In the genomic region with DNA sequence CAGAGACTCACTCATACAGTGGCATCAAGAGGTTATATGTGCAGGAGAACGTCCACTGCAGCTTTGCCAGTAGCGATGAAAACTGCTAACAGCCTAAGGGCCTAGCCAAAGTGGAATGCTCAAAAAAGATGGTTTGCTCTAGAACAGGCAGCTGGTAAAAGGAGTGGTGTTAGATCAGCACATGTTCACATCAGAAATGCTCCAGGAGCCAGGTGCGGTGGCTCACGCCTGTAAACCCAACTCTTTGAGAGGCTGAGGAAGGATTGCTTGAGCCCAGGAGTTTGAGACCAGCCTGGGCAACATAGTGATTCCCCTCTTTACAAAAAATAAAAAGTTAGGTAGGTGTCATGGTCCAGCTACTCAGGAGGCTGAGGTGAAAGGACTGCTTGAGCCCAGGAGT, we compare ENCODE assay signal across 16 cellular contexts. TPM values are rescaled to one million over a fixed set of nuclear protein-coding genes. Genes with fewer than 3 reads are reported as not detected.
DNase-seq lines count a peak whose midpoint lies in the region; ATAC-seq, FAIRE-seq and TF ChIP-seq lines count a peak whose summit lies in the region.
"Had no signal": no experiment of that assay in that cellular context is flagged by ENCODE, and none has a peak within 500 bp of the region (broad histone marks: within the 10 kb centered on the region; RNA-seq: fewer than 3 reads in every experiment).

No MANE protein-coding gene starts in this region.

- H3K9me3 Mint-ChIP-seq in WTC11, result no peaks in the 10 kb centered on the region
- H3K9me3 Mint-ChIP-seq in naive thymus-derived CD8-positive, alpha-beta T cell, result no peaks in the 10 kb centered on the region
- H3K9me3 Mint-ChIP-seq in activated CD4-positive, alpha-beta T cell treated with anti-CD3 and anti-CD28 coated beads, Interleukin-2, amount 10 ng/mL, durations not matched to agents 24 days and 14 days, result no peaks in the 10 kb centered on the region
- H3K9me3 Mint-ChIP-seq: CD4-positive, CD25-positive, alpha-beta regulatory T cell had no signal

- CTCF ChIA-PET in HepG2 (lab: Yijun Ruan, JAX; ENCODE audit: low intra/inter-chr PET ratio, low total read pairs), result no interaction called here
- CTCF ChIA-PET in WTC11 (lab: Charles Lee), result interaction anchor here (1.0 kb wide), 1 partner anchor 143 kb away, joined by 3 read pairs; no protein-coding TSS in a partner anchor
- CTCF ChIA-PET in HEK293T (lab: Yijun Ruan, JAX), result interaction anchor here (0.6 kb wide), 1 partner anchor 158 kb away, joined by 6 read pairs; no protein-coding TSS in a partner anchor

- in situ Hi-C loops in HepG2 (cut with HindIII; ENCODE audit: extremely low pct_ligation_motif_present, low pct_unique_long_range_greater_than_20kb), result no loop called here

- 98% methylated on average over 4 of the region's 4 CpGs for WGBS in HepG2 (ENCODE audit: low lambda C conversion rate)
- WGBS in right lobe of liver (ENCODE audit: insufficient coverage, low coverage, low lambda C conversion rate, missing lambda C conversion rate), result 74% methylated on average over 4 of the region's 4 CpGs

- H3K4me2 ChIP-seq in HepG2 (ENCODE audit: low read depth, low read length), result no peak overlapping the region
- H3K4me2 ChIP-seq: BLaER1 treated with 17β-estradiol and CSF1 and Interleukin-3, amounts not matched to agents 10 nM and 100 nM had no signal

- H3K4me1 ChIP-seq in HepG2 (ENCODE audit: insufficient read depth, low read length) (peaks cover 15% of the 10 kb centered on the region), right lobe of liver (peaks cover 0 to 20% (median 9%) of the 10 kb centered on the region in 4 donors)

- H3K27ac Mint-ChIP-seq in WTC11, result peak overlapping the region; percentile 64; the same call in 1 of the 2 replicates
- peak overlapping the region in 6 of 10 donors; percentile 5 to 66 (median 24) for H3K27ac Mint-ChIP-seq in naive thymus-derived CD8-positive, alpha-beta T cell
- H3K27ac Mint-ChIP-seq in activated CD4-positive, alpha-beta T cell treated with anti-CD3 and anti-CD28 coated beads, Interleukin-2, amount 10 ng/mL, durations not matched to agents 24 days and 14 days, result no peak overlapping the region

- H3K4me1 Mint-ChIP-seq in WTC11, result no peaks in the 10 kb centered on the region
- H3K4me1 Mint-ChIP-seq in naive thymus-derived CD8-positive, alpha-beta T cell, result no peaks in the 10 kb centered on the region
- peaks cover 4% of the 10 kb centered on the region for H3K4me1 Mint-ChIP-seq in activated CD4-positive, alpha-beta T cell treated with anti-CD3 and anti-CD28 coated beads, Interleukin-2, amount 10 ng/mL, durations not matched to agents 24 days and 14 days

- no peak for FAIRE-seq in HepG2 (lab: Jason Lieb, UNC)
- FAIRE-seq: GM12878, GM18507 had no signal

- TF ChIP-seq POLR2A in HepG2 (IDR thresholded peaks at IDR 0.05; ENCODE audit: insufficient read depth in 1 of 2, low read depth in 2 of 2, low read length in 2 of 2) (no peak), right lobe of liver (IDR thresholded peaks at IDR 0.05) (no peak)

- no peak overlapping the region for H3K9ac ChIP-seq in HepG2 (ENCODE audit: insufficient read depth, low read depth, low read length)
- H3K9ac ChIP-seq: BLaER1 treated with 17β-estradiol and CSF1 and Interleukin-3, amounts not matched to agents 10 nM and 100 nM; GM23248 had no signal

- H3K27me3 ChIP-seq in HepG2 (ENCODE audit: control insufficient read depth in 1 of 2, insufficient read depth in 2 of 2, low read length in 2 of 2) (no peaks in the 10 kb centered on the region), right lobe of liver (no peaks in the 10 kb centered on the region)
- H3K27me3 ChIP-seq: BLaER1 treated with 17β-estradiol and CSF1 and Interleukin-3, amounts not matched to agents 10 nM and 100 nM had no signal

- H3K9me3 ChIP-seq in HepG2 (ENCODE audit: low read length), result no peaks in the 10 kb centered on the region
- no peaks in the 10 kb centered on the region for H3K9me3 ChIP-seq in right lobe of liver
- H3K9me3 ChIP-seq: BLaER1 treated with 17β-estradiol and CSF1 and Interleukin-3, amounts not matched to agents 10 nM and 100 nM had no signal

- intact Hi-C loops in HepG2 (cut with micrococcal nuclease; ENCODE audit: unreplicated experiment) (no loop called here), right lobe of liver (cut with DNase I) (no loop called here)
- intact Hi-C loops in activated CD4-positive, alpha-beta T cell treated with anti-CD3 and anti-CD28 coated beads, Interleukin-2, amount 10 ng/mL, durations not matched to agents 24 days and 14 days (cut with micrococcal nuclease), result no loop called here

- TF ChIP-seq EP300 in HepG2 (IDR thresholded peaks at IDR 0.05; ENCODE audit: low read depth in 2 of 2, low read length in 2 of 2) (no peak), HepG2 (CRISPR knock-in tag; IDR thresholded peaks at IDR 0.05; ENCODE audit: borderline replicate concordance) (no peak)

- no peak overlapping the region for H2AFZ ChIP-seq in HepG2 (ENCODE audit: low read length)
- H2AFZ ChIP-seq: GM23248 had no signal

- ATAC-seq in HepG2 (no peak), right lobe of liver (no peak), WTC11 (no peak)
- no peak for ATAC-seq in naive thymus-derived CD8-positive, alpha-beta T cell
- ATAC-seq: GM12878 had no signal

- POLR2A ChIA-PET in HepG2 (lab: Yijun Ruan, JAX) (no interaction called here), WTC11 (lab: Charles Lee) (interaction anchor here (0.7 kb wide), 1 partner anchor 19 kb away, joined by 3 read pairs; no protein-coding TSS in a partner anchor), HEK293T (lab: Yijun Ruan, JAX) (interaction anchor here (0.7 to 1.3 kb wide), 2 partner anchors 8 to 10 kb away, joined by 3 to 4 read pairs; a partner anchor contains a TSS)
- POLR2A ChIA-PET in naive thymus-derived CD8-positive, alpha-beta T cell (lab: Charles Lee), result no interaction called here

- no peak for TF ChIP-seq RAD21 in HepG2 (CRISPR knock-in tag; IDR thresholded peaks at IDR 0.05)

- peaks cover 32% of the 10 kb centered on the region for H3K36me3 Mint-ChIP-seq in WTC11
- peaks cover 0 to 46% (median 15%) of the 10 kb centered on the region in 3 donors for H3K36me3 Mint-ChIP-seq in naive thymus-derived CD8-positive, alpha-beta T cell
- peaks cover 22% of the 10 kb centered on the region for H3K36me3 Mint-ChIP-seq in activated CD4-positive, alpha-beta T cell treated with anti-CD3 and anti-CD28 coated beads, Interleukin-2, amount 10 ng/mL, durations not matched to agents 24 days and 14 days (ENCODE audit: low read depth)

- H3K36me3 ChIP-seq in HepG2 (replicated peaks in 1 of 2; ENCODE audit: control insufficient read depth in 1 of 2, insufficient read depth in 2 of 2, low read length in 2 of 2) (peaks cover 1 to 2% of the 10 kb centered on the region in 2 experiments; a peak in 1 of 5 replicates), right lobe of liver (no peaks in the 10 kb centered on the region)

- H3K4me3 ChIP-seq in HepG2 (replicated peaks in 1 of 3; ENCODE audit: insufficient read depth in 1 of 3, low read depth in 2 of 3, low read length in 3 of 3), result no peak overlapping the region
- H3K4me3 ChIP-seq in right lobe of liver, result no peak overlapping the region
- H3K4me3 ChIP-seq: BLaER1 treated with 17β-estradiol and CSF1 and Interleukin-3, amounts not matched to agents 10 nM and 100 nM; GM12878; GM23248 had no signal

- H3K4me3 Mint-ChIP-seq in WTC11, result no peak overlapping the region
- no peak overlapping the region for H3K4me3 Mint-ChIP-seq in naive thymus-derived CD8-positive, alpha-beta T cell
- H3K4me3 Mint-ChIP-seq in activated CD4-positive, alpha-beta T cell treated with anti-CD3 and anti-CD28 coated beads, Interleukin-2, amount 10 ng/mL, durations not matched to agents 24 days and 14 days, result no peak overlapping the region
- H3K4me3 Mint-ChIP-seq: CD4-positive, CD25-positive, alpha-beta regulatory T cell had no signal

- no peaks in the 10 kb centered on the region for H4K20me1 ChIP-seq in HepG2 (ENCODE audit: insufficient read depth, low read length)
- H4K20me1 ChIP-seq: BLaER1 treated with 17β-estradiol and CSF1 and Interleukin-3, amounts not matched to agents 10 nM and 100 nM had no signal

- BruUV-seq in HepG2 (replicated peaks; lab: Mats Ljungman, UMichigan), result no TSS peak

- no peaks in the 10 kb centered on the region for H3K27me3 Mint-ChIP-seq in WTC11 (ENCODE audit: low read depth)
- no peaks in the 10 kb centered on the region for H3K27me3 Mint-ChIP-seq in naive thymus-derived CD8-positive, alpha-beta T cell
- no peaks in the 10 kb centered on the region for H3K27me3 Mint-ChIP-seq in activated CD4-positive, alpha-beta T cell treated with anti-CD3 and anti-CD28 coated beads, Interleukin-2, amount 10 ng/mL, durations not matched to agents 24 days and 14 days
- H3K27me3 Mint-ChIP-seq: CD4-positive, CD25-positive, alpha-beta regulatory T cell had no signal

- H3K27ac ChIP-seq in HepG2 (ENCODE audit: extremely low read length, insufficient read depth, low read length), result no peak overlapping the region
- no peak overlapping the region for H3K27ac ChIP-seq in right lobe of liver
- H3K27ac ChIP-seq: BLaER1 treated with 17β-estradiol and CSF1 and Interleukin-3, amounts not matched to agents 10 nM and 100 nM; GM23248 had no signal

- H3K79me2 ChIP-seq in HepG2 (ENCODE audit: insufficient read depth, low read length), result no peaks in the 10 kb centered on the region

- TF ChIP-seq CTCF in HepG2 (CRISPR knock-in tag; IDR thresholded peaks at IDR 0.05) (no peak), right lobe of liver (IDR thresholded peaks at IDR 0.05) (no peak), WTC11 (IDR thresholded peaks at IDR 0.05) (no peak)

- DNase-seq in HepG2 (ENCODE audit: low spot score), result no peak
- no peak for DNase-seq in right lobe of liver
- DNase-seq in WTC11 (ENCODE audit: low spot score), result no peak
- no peak for DNase-seq in naive thymus-derived CD8-positive, alpha-beta T cell
- no peak for DNase-seq in activated CD4-positive, alpha-beta T cell treated with anti-CD3 and anti-CD28 coated beads, Interleukin-2, amount 10 ng/mL, durations not matched to agents 24 days and 14 days
- DNase-seq in HEK293T (ENCODE audit: extremely low spot score), result no peak
- no peak for DNase-seq in UCSD-AML1 (lab: John Stamatoyannopoulos, UW; ENCODE audit: unreplicated experiment)
- DNase-seq: ACHN; Calu3; CD4-positive, CD25-positive, alpha-beta regulatory T cell; DMS 273 treated with DMSO at 0.1 percent for 48 hours; GM23248; H7 had no signal

RNA-seq across cellular contexts. Expression of a gene that starts 10.3 kb away (rescaled TPM):
- total RNA-seq in HepG2 (2016; rRNA removed; fragmentation: Illumina TruSeq; extraction: Trizol), result 20.8 and 22.8 TPM in 2 replicates
- total RNA-seq in HepG2 (2016; cell fraction: cytosol; rRNA removed; fragmentation: Illumina TruSeq; extraction: Trizol; ENCODE audit: low read depth), result 2.5 and 2.8 TPM in 2 replicates
- total RNA-seq in HepG2 (2016; cell fraction: insoluble cytoplasmic fraction; rRNA removed; fragmentation: Illumina TruSeq; extraction: Trizol), result 20.2 and 22.6 TPM in 2 replicates
- total RNA-seq in HepG2 (2016; cell fraction: membrane; rRNA removed; fragmentation: Illumina TruSeq; extraction: Trizol), result 4.9 and 5.7 TPM in 2 replicates
- 17.0 and 24.6 TPM in 2 replicates for total RNA-seq in HepG2 (2016; cell fraction: nucleus; rRNA removed; fragmentation: Illumina TruSeq; extraction: Trizol)
- 15.4 and 18.4 TPM in 2 replicates for polyA plus RNA-seq in HepG2 (2011; rRNA removed)
- polyA plus RNA-seq in HepG2 (2011; cell fraction: cytosol; rRNA removed), result 11.9 and 14.9 TPM in 2 replicates
- 19.7 and 24.6 TPM in 2 replicates for polyA plus RNA-seq in HepG2 (2011; cell fraction: nucleus; rRNA removed)
- polyA plus RNA-seq in HepG2 (2012), result 11.8 and 16.2 TPM in 2 replicates
- 0.94 and 1.1 TPM in 2 replicates for polyA plus RNA-seq in HepG2 (2016; cell fraction: cytosol; fragmentation: Illumina TruSeq; extraction: Trizol; ENCODE audit: low read depth)
- 16.1 and 16.3 TPM in 2 replicates for polyA plus RNA-seq in HepG2 (2016; cell fraction: insoluble cytoplasmic fraction; fragmentation: Illumina TruSeq; extraction: Trizol; ENCODE audit: low read depth)
- polyA plus RNA-seq in HepG2 (2016; cell fraction: membrane; fragmentation: Illumina TruSeq; extraction: Trizol; ENCODE audit: low read depth), result 1.7 and 2.2 TPM in 2 replicates
- 22.2 and 27.8 TPM in 2 replicates for polyA plus RNA-seq in HepG2 (2016; cell fraction: nucleus; fragmentation: Illumina TruSeq; extraction: Trizol; ENCODE audit: insufficient read depth, low read depth)
- polyA minus RNA-seq in HepG2 (2011; rRNA and poly(A)+ RNA removed; ENCODE audit: low replicate concordance), result 32.9 and 35.2 TPM in 2 replicates
- 11.9 and 15.1 TPM in 2 replicates for polyA minus RNA-seq in HepG2 (2011; cell fraction: cytosol; rRNA and poly(A)+ RNA removed)
- polyA minus RNA-seq in HepG2 (2011; cell fraction: nucleus; rRNA and poly(A)+ RNA removed), result 30.3 and 31.2 TPM in 2 replicates
- total RNA-seq in right lobe of liver, result 10 to 100 TPM; 17.0 to 24.1 (median 21.6) TPM
- total RNA-seq in WTC11 (2021), result 24.6 to 26.9 TPM (median 25.7 TPM) in 3 replicates
- total RNA-seq in naive thymus-derived CD8-positive, alpha-beta T cell, result 10 to 100 TPM; 56.2 to 67.8 TPM
- 10 to 100 TPM; 15.3 to 33.9 (median 22.3) TPM for polyA plus RNA-seq in naive thymus-derived CD8-positive, alpha-beta T cell
- 51.2 and 56.3 TPM in 2 replicates for total RNA-seq in activated CD4-positive, alpha-beta T cell treated with anti-CD3 and anti-CD28 coated beads, Interleukin-2, amount 10 ng/mL, durations not matched to agents 24 days and 14 days

RNA-seq across cellular contexts. Expression of a gene that starts 38.9 kb away (rescaled TPM):
- total RNA-seq in HepG2 (2016; rRNA removed; fragmentation: Illumina TruSeq; extraction: Trizol) (36.6 and 56.5 TPM in 2 replicates), right lobe of liver (10 to 100 TPM; 11.4 to 15.2 (median 11.8) TPM), WTC11 (2021) (20.0 to 25.1 TPM (median 22.9 TPM) in 3 replicates)
- total RNA-seq in HepG2 (2016; cell fraction: cytosol; rRNA removed; fragmentation: Illumina TruSeq; extraction: Trizol; ENCODE audit: low read depth), result 17.9 and 19.5 TPM in 2 replicates
- 32.5 and 46.6 TPM in 2 replicates for total RNA-seq in HepG2 (2016; cell fraction: insoluble cytoplasmic fraction; rRNA removed; fragmentation: Illumina TruSeq; extraction: Trizol)
- 41.5 and 47.4 TPM in 2 replicates for total RNA-seq in HepG2 (2016; cell fraction: membrane; rRNA removed; fragmentation: Illumina TruSeq; extraction: Trizol)
- 15.6 and 20.0 TPM in 2 replicates for total RNA-seq in HepG2 (2016; cell fraction: nucleus; rRNA removed; fragmentation: Illumina TruSeq; extraction: Trizol)
- 21.8 and 22.8 TPM in 2 replicates for polyA plus RNA-seq in HepG2 (2011; rRNA removed)
- polyA plus RNA-seq in HepG2 (2011; cell fraction: cytosol; rRNA removed), result 14.2 and 19.3 TPM in 2 replicates
- polyA plus RNA-seq in HepG2 (2011; cell fraction: nucleus; rRNA removed), result 6.5 and 12.7 TPM in 2 replicates
- polyA plus RNA-seq in HepG2 (2012), result 16.5 and 18.1 TPM in 2 replicates
- 38.8 and 45.5 TPM in 2 replicates for polyA plus RNA-seq in HepG2 (2016; cell fraction: cytosol; fragmentation: Illumina TruSeq; extraction: Trizol; ENCODE audit: low read depth)
- 54.6 and 54.9 TPM in 2 replicates for polyA plus RNA-seq in HepG2 (2016; cell fraction: insoluble cytoplasmic fraction; fragmentation: Illumina TruSeq; extraction: Trizol; ENCODE audit: low read depth)
- 41.2 and 47.5 TPM in 2 replicates for polyA plus RNA-seq in HepG2 (2016; cell fraction: membrane; fragmentation: Illumina TruSeq; extraction: Trizol; ENCODE audit: low read depth)
- polyA plus RNA-seq in HepG2 (2016; cell fraction: nucleus; fragmentation: Illumina TruSeq; extraction: Trizol; ENCODE audit: insufficient read depth, low read depth), result 23.9 and 26.3 TPM in 2 replicates
- 13.6 and 15.2 TPM in 2 replicates for polyA minus RNA-seq in HepG2 (2011; rRNA and poly(A)+ RNA removed; ENCODE audit: low replicate concordance)
- 8.6 and 10.8 TPM in 2 replicates for polyA minus RNA-seq in HepG2 (2011; cell fraction: cytosol; rRNA and poly(A)+ RNA removed)
- polyA minus RNA-seq in HepG2 (2011; cell fraction: nucleus; rRNA and poly(A)+ RNA removed), result 14.0 and 18.3 TPM in 2 replicates
- 10 to 100 TPM; 21.4 to 24.6 TPM for total RNA-seq in naive thymus-derived CD8-positive, alpha-beta T cell
- 10 to 100 TPM; 17.1 to 27.0 (median 17.9) TPM for polyA plus RNA-seq in naive thymus-derived CD8-positive, alpha-beta T cell
- 28.1 and 32.4 TPM in 2 replicates for total RNA-seq in activated CD4-positive, alpha-beta T cell treated with anti-CD3 and anti-CD28 coated beads, Interleukin-2, amount 10 ng/mL, durations not matched to agents 24 days and 14 days

RNA-seq across cellular contexts. Expression of a gene that starts 39.0 kb away (rescaled TPM):
- 29.7 and 34.0 TPM in 2 replicates for total RNA-seq in HepG2 (2016; rRNA removed; fragmentation: Illumina TruSeq; extraction: Trizol)
- 6.1 and 12.7 TPM in 2 replicates for total RNA-seq in HepG2 (2016; cell fraction: cytosol; rRNA removed; fragmentation: Illumina TruSeq; extraction: Trizol; ENCODE audit: low read depth)
- 28.2 and 33.4 TPM in 2 replicates for total RNA-seq in HepG2 (2016; cell fraction: insoluble cytoplasmic fraction; rRNA removed; fragmentation: Illumina TruSeq; extraction: Trizol)
- 12.8 and 13.4 TPM in 2 replicates for total RNA-seq in HepG2 (2016; cell fraction: membrane; rRNA removed; fragmentation: Illumina TruSeq; extraction: Trizol)
- 47.5 and 51.3 TPM in 2 replicates for total RNA-seq in HepG2 (2016; cell fraction: nucleus; rRNA removed; fragmentation: Illumina TruSeq; extraction: Trizol)
- polyA plus RNA-seq in HepG2 (2011; rRNA removed), result 27.4 and 28.0 TPM in 2 replicates
- polyA plus RNA-seq in HepG2 (2011; cell fraction: cytosol; rRNA removed), result 14.0 and 16.9 TPM in 2 replicates
- polyA plus RNA-seq in HepG2 (2011; cell fraction: nucleus; rRNA removed), result 114 and 121 TPM in 2 replicates
- polyA plus RNA-seq in HepG2 (2012), result 20.2 and 21.3 TPM in 2 replicates
- 2.0 TPM in 2 replicates for polyA plus RNA-seq in HepG2 (2016; cell fraction: cytosol; fragmentation: Illumina TruSeq; extraction: Trizol; ENCODE audit: low read depth)
- 14.9 and 19.8 TPM in 2 replicates for polyA plus RNA-seq in HepG2 (2016; cell fraction: insoluble cytoplasmic fraction; fragmentation: Illumina TruSeq; extraction: Trizol; ENCODE audit: low read depth)
- polyA plus RNA-seq in HepG2 (2016; cell fraction: membrane; fragmentation: Illumina TruSeq; extraction: Trizol; ENCODE audit: low read depth), result 4.4 and 5.3 TPM in 2 replicates
- polyA plus RNA-seq in HepG2 (2016; cell fraction: nucleus; fragmentation: Illumina TruSeq; extraction: Trizol; ENCODE audit: insufficient read depth, low read depth), result 67.8 and 71.6 TPM in 2 replicates
- polyA minus RNA-seq in HepG2 (2011; rRNA and poly(A)+ RNA removed; ENCODE audit: low replicate concordance), result 18.5 and 40.6 TPM in 2 replicates
- polyA minus RNA-seq in HepG2 (2011; cell fraction: cytosol; rRNA and poly(A)+ RNA removed), result 9.3 and 10.6 TPM in 2 replicates
- 61.7 and 71.9 TPM in 2 replicates for polyA minus RNA-seq in HepG2 (2011; cell fraction: nucleus; rRNA and poly(A)+ RNA removed)
- 10 to 100 TPM; 10.7 to 13.8 (median 12.6) TPM for total RNA-seq in right lobe of liver
- 41.1 to 48.1 TPM (median 42.7 TPM) in 3 replicates for total RNA-seq in WTC11 (2021)
- 10 to 100 TPM; 63.9 to 64.3 TPM for total RNA-seq in naive thymus-derived CD8-positive, alpha-beta T cell
- 10 to 100 TPM; 10.5 to 18.4 (median 16.2) TPM for polyA plus RNA-seq in naive thymus-derived CD8-positive, alpha-beta T cell
- 47.0 and 51.2 TPM in 2 replicates for total RNA-seq in activated CD4-positive, alpha-beta T cell treated with anti-CD3 and anti-CD28 coated beads, Interleukin-2, amount 10 ng/mL, durations not matched to agents 24 days and 14 days

Comparison
In these comparisons a context has a peak if more than half of its experiments do, and no peak if none do; other contexts are left out.
1. POLR2A ChIA-PET loops: an anchor here in WTC11 (0.7 kb wide) and HEK293T (0.7 to 1.3 kb wide); none called in HepG2 and naive thymus-derived CD8-positive, alpha-beta T cell.